Comparison of ENCODE assay signal across 8 cellular contexts in genomic region chr2:234496442-234496834, GRCh38. TPM values are rescaled to one million over a fixed set of nuclear protein-coding genes. Genes with fewer than 3 reads are reported as not detected.
DNase-seq lines count a peak whose midpoint lies in the region; ATAC-seq, FAIRE-seq and TF ChIP-seq lines count a peak whose summit lies in the region.

No MANE protein-coding gene starts in this region.

- DNase-seq in HAP-1 (ENCODE audit: low spot score in 2 of 2) (peak; percentile 42 to 48), MG63 (peak; percentile 37), activated T-cell treated with anti-CD3 and anti-CD28 coated beads for 48 hours (ENCODE audit: low read depth) (peak; percentile 41), fibroblast of peridontal ligament (ENCODE audit: extremely low read depth) (peak; percentile 44), neuronal stem cell (ENCODE audit: low spot score) (no peak), GM12891 (ENCODE audit: insufficient read length, low spot score) (no peak), GM12892 (ENCODE audit: insufficient read length) (no peak)

- no peak overlapping the region for H4K8ac ChIP-seq in neuronal stem cell (ENCODE audit: low read depth, low read length)

- TF ChIP-seq POLR2A in GM12891 (IDR thresholded peaks at IDR 0.05; ENCODE audit: low read depth, low read length) (no peak), GM12892 (IDR thresholded peaks at IDR 0.05; ENCODE audit: low read depth, low read length) (no peak)

- H3K4me1 ChIP-seq in HAP-1 (peaks cover 9% of the 10 kb centered on the region), neuronal stem cell (ENCODE audit: control insufficient read depth in 2 of 2, insufficient read depth in 1 of 2, low read depth in 1 of 2, low read length in 2 of 2) (peaks cover 11 to 19% of the 10 kb centered on the region in 2 donors)

- peaks cover 6% of the 10 kb centered on the region; the same call in 1 of the 2 replicates for H3K36me3 ChIP-seq in HAP-1 (replicated peaks)
- no peaks in the 10 kb centered on the region for H3K36me3 ChIP-seq in MG63
- H3K36me3 ChIP-seq in neuronal stem cell (replicated peaks in 1 of 2; ENCODE audit: control insufficient read depth in 2 of 2, insufficient read depth in 2 of 2, low read length in 2 of 2) = peaks cover 0 to 2% of the 10 kb centered on the region in 2 donors

- peak overlapping the region; percentile 92 for H2BK5ac ChIP-seq in neuronal stem cell (ENCODE audit: low read length)

- peak overlapping the region; percentile 92 for H3K23ac ChIP-seq in neuronal stem cell (ENCODE audit: low read depth, low read length, poor library complexity)

- peak; percentile 60 for ATAC-seq in GM18498 (IDR thresholded peaks at IDR 0.05; ENCODE audit: unreplicated experiment)

- H3K4ac ChIP-seq in neuronal stem cell (ENCODE audit: low read length) = no peak overlapping the region

- peak overlapping the region; percentile 89 for H2BK12ac ChIP-seq in neuronal stem cell (ENCODE audit: low read length)

- peak overlapping the region; percentile 48 for H3K4me2 ChIP-seq in neuronal stem cell (ENCODE audit: insufficient read depth, low read length, poor library complexity, severe bottlenecking)

- H3K9me3 ChIP-seq in HAP-1 (no peaks in the 10 kb centered on the region), MG63 (no peaks in the 10 kb centered on the region), neuronal stem cell (replicated peaks in 1 of 2; ENCODE audit: control insufficient read depth in 2 of 2, insufficient read depth in 1 of 2, low read depth in 1 of 2, low read length in 2 of 2) (no peaks in the 10 kb centered on the region)

- WGBS in neuronal stem cell (ENCODE audit: extremely low coverage in 2 of 2, insufficient read length in 2 of 2, insufficient replicate concordance in 1 of 2), 2 donors = no CpG with 5 or more reads among the region's 57 CpGs

- no peak overlapping the region for H4K91ac ChIP-seq in neuronal stem cell (ENCODE audit: low read depth, low read length, poor library complexity)

- H2AFZ ChIP-seq in neuronal stem cell (ENCODE audit: low read length) = peak overlapping the region; percentile 85

- H2BK120ac ChIP-seq in neuronal stem cell (ENCODE audit: low read depth, low read length) = no peak overlapping the region

- H3K4me3 ChIP-seq in HAP-1 (peak overlapping the region; percentile 61), MG63 (peak overlapping the region; percentile 56), neuronal stem cell (ENCODE audit: low read length in 2 of 2) (peak overlapping the region; percentile 73 to 93)

- H3K9ac ChIP-seq in neuronal stem cell (ENCODE audit: low read depth, low read length, poor library complexity) = peak overlapping the region; percentile 97

- peak overlapping the region; percentile 95 for H3K18ac ChIP-seq in neuronal stem cell (ENCODE audit: low read length)

- H2AK5ac ChIP-seq in neuronal stem cell (ENCODE audit: low read depth, low read length) = no peak overlapping the region

- peak overlapping the region; percentile 61 for H3K14ac ChIP-seq in neuronal stem cell (ENCODE audit: low read length)

- H2BK15ac ChIP-seq in neuronal stem cell (ENCODE audit: low read length) = peak overlapping the region; percentile 8

- H3K27me3 ChIP-seq in HAP-1 (ENCODE audit: low read depth) (no peaks in the 10 kb centered on the region), MG63 (no peaks in the 10 kb centered on the region), neuronal stem cell (ENCODE audit: control insufficient read depth in 3 of 3, insufficient read depth in 3 of 3, low read depth in 1 of 3, low read length in 3 of 3) (peaks cover 0 to 37% (median 0%) of the 10 kb centered on the region in 3 experiments)

- in situ Hi-C loops in HAP-1 (cut with MboI; ENCODE audit: low sequenced_read_pairs) = loop anchor here (5.0 kb wide), 2 partner anchors 209 to 359 kb away; no protein-coding TSS in a partner anchor

- H3K27ac ChIP-seq in neuronal stem cell (replicated peaks; ENCODE audit: low read length) = peak overlapping the region; percentile 78

- FAIRE-seq in GM12891 (lab: Jason Lieb, UNC) = no peak
- no peak for FAIRE-seq in GM12892 (lab: Jason Lieb, UNC)

- peaks cover 7% of the 10 kb centered on the region for H3K79me1 ChIP-seq in neuronal stem cell (ENCODE audit: low read depth, low read length)

TF ChIP-seq in GM12891, 5 proteins besides CTCF, POLR2A, EP300 and RAD21:
- TF ChIP-seq POU2F2 (IDR thresholded peaks at IDR 0.05; ENCODE audit: low read depth, low read length) (no peak), POLR2AphosphoS5 (IDR thresholded peaks at IDR 0.05; ENCODE audit: low read depth, low read length) (no peak), TAF1 (IDR thresholded peaks at IDR 0.05; ENCODE audit: low read depth, low read length) (no peak), PAX5 (IDR thresholded peaks at IDR 0.05; ENCODE audit: insufficient read depth, low read length, severe bottlenecking) (no peak), SPI1 (IDR thresholded peaks at IDR 0.05; ENCODE audit: low read depth, low read length) (no peak)
TF ChIP-seq in GM12891: peak in this region for 0.

RNA-seq across cellular contexts. Expression of gene ARL4C, which starts 0.4 kb away (rescaled TPM):
- total RNA-seq in MG63 (2014; rRNA removed; shearing (Covaris generic); ENCODE audit: low replicate concordance) = 0.91 and 1.8 TPM in 2 replicates
- polyA plus RNA-seq in neuronal stem cell (2013, experiment 1 of 2) = 123 TPM
- 127 TPM for polyA plus RNA-seq in neuronal stem cell (2013, experiment 2 of 2)
- polyA plus RNA-seq in GM12891 (2012; ENCODE audit: low read depth, missing spikeins) = 5.1 TPM
- polyA plus RNA-seq in GM12892 (2012; ENCODE audit: missing spikeins) = 1.4 TPM

Comparison
In these comparisons a context has a peak if more than half of its experiments do, and no peak if none do; other contexts are left out.
1. DNase-seq: peak in HAP-1 (2 of 2), MG63 (single experiment), activated T-cell treated with anti-CD3 and anti-CD28 coated beads for 48 hours (single experiment) and fibroblast of peridontal ligament (single experiment); none in neuronal stem cell (single experiment), GM12891 (single experiment) and GM12892 (single experiment).
2. Peak in every context shown above with its lines, with median percentiles within 50 percentile points of each other: H3K4me3 ChIP-seq.